ENCODE assay signal across 26 cellular contexts in genomic region chr2:235086481-235087184, GRCh38.
"Had no signal": no experiment of that assay in that cellular context is flagged by ENCODE, and none has a peak within 500 bp of the region (broad histone marks: within the 10 kb centered on the region; RNA-seq: fewer than 3 reads in every experiment).

No MANE protein-coding gene starts in this region.

- H3K36me3 Mint-ChIP-seq: activated CD4-positive, alpha-beta memory T cell treated with anti-CD3 and anti-CD28 coated beads for 36 hours; activated naive CD8-positive, alpha-beta T cell treated with anti-CD3 and anti-CD28 coated beads, Interleukin-2, amount 10 ng/mL, durations not matched to agents 7 days and 5 days; natural killer cell treated with Interleukin-12 subunit alpha and Interleukin-12 subunit beta and Interleukin-15 and Interleukin-18, amount 100 ng/mL, for 72 hours; stimulated activated effector memory CD8-positive, alpha-beta T cell treated with anti-CD3 and anti-CD28 coated beads, Interleukin-12 subunit alpha, Interleukin-12 subunit beta, amount 100 ng/mL, for 72 hours had no signal

- H3K9me3 ChIP-seq: ascending aorta, lower lobe of right lung, neutrophil, thoracic aorta had no signal

- H3K27ac ChIP-seq: ascending aorta, left lung, lower lobe of right lung, neutrophil, thoracic aorta had no signal

- H3K9me3 Mint-ChIP-seq: activated CD4-positive, alpha-beta memory T cell treated with anti-CD3 and anti-CD28 coated beads for 36 hours; activated CD4-positive, alpha-beta T cell treated with anti-CD3 and anti-CD28 coated beads, Interleukin-2, amount 10 ng/mL, durations not matched to agents 24 days and 14 days; activated T-cell treated with anti-CD3 and anti-CD28 coated beads, Interleukin-2, amount 50 U/mL, for 4 hours; activated T-helper 17 cell treated with anti-CD3 and anti-CD28 coated beads, Interleukin-2, amount 50 U/mL, for 72 hours; natural killer cell treated with Interleukin-12 subunit alpha and Interleukin-12 subunit beta and Interleukin-15 and Interleukin-18, amount 100 ng/mL, for 72 hours had no signal

- H3K27me3 ChIP-seq: ascending aorta, left lung had no signal

- H3K4me1 ChIP-seq: ascending aorta had no signal

- H3K36me3 ChIP-seq: ascending aorta, left lung, lower lobe of right lung, neutrophil, thoracic aorta had no signal

- H3K4me1 Mint-ChIP-seq: activated CD4-positive, alpha-beta T cell treated with anti-CD3 and anti-CD28 coated beads, Interleukin-2, amount 10 ng/mL, durations not matched to agents 24 days and 14 days; activated naive CD8-positive, alpha-beta T cell treated with anti-CD3 and anti-CD28 coated beads, Interleukin-2, amount 10 ng/mL, durations not matched to agents 7 days and 5 days; activated T-helper 17 cell treated with anti-CD3 and anti-CD28 coated beads, Interleukin-2, amount 50 U/mL, for 72 hours; stimulated activated effector memory CD8-positive, alpha-beta T cell treated with anti-CD3 and anti-CD28 coated beads, Interleukin-12 subunit alpha, Interleukin-12 subunit beta, amount 100 ng/mL, for 72 hours had no signal

- H3K27ac Mint-ChIP-seq: activated CD4-positive, alpha-beta memory T cell treated with anti-CD3 and anti-CD28 coated beads for 36 hours; activated CD4-positive, alpha-beta T cell treated with anti-CD3 and anti-CD28 coated beads, Interleukin-2, amount 10 ng/mL, durations not matched to agents 24 days and 14 days; activated naive CD8-positive, alpha-beta T cell treated with anti-CD3 and anti-CD28 coated beads, Interleukin-2, amount 10 ng/mL, durations not matched to agents 7 days and 5 days; activated T-helper 17 cell treated with anti-CD3 and anti-CD28 coated beads, Interleukin-2, amount 50 U/mL, for 72 hours; natural killer cell treated with Interleukin-12 subunit alpha and Interleukin-12 subunit beta and Interleukin-15 and Interleukin-18, amount 100 ng/mL, for 72 hours; progenitor cell of endocrine pancreas; stimulated activated effector memory CD8-positive, alpha-beta T cell treated with anti-CD3 and anti-CD28 coated beads, Interleukin-12 subunit alpha, Interleukin-12 subunit beta, amount 100 ng/mL, for 72 hours; stimulated activated naive CD8-positive, alpha-beta T cell treated with anti-CD3 and anti-CD28 coated beads, Interleukin-15, Interleukin-2, amounts not matched to agents 100 ng/mL and 50 ng/mL, for 24 hours had no signal

- H3K4me3 ChIP-seq: ascending aorta, left lung, lower lobe of right lung, thoracic aorta had no signal

- ATAC-seq: activated T-cell treated with anti-CD3 and anti-CD28 coated beads, Interleukin-2, amount 50 U/mL, for 4 hours; activated T-helper 17 cell treated with anti-CD3 and anti-CD28 coated beads, Interleukin-2, amount 50 U/mL, for 72 hours; esophagus mucosa; left lung; natural killer cell treated with Interleukin-12 subunit alpha and Interleukin-12 subunit beta and Interleukin-15 and Interleukin-18, amount 100 ng/mL, for 72 hours; stimulated activated effector memory CD8-positive, alpha-beta T cell treated with anti-CD3 and anti-CD28 coated beads, Interleukin-12 subunit alpha, Interleukin-12 subunit beta, amount 100 ng/mL, for 72 hours had no signal

- DNase-seq: activated CD4-positive, alpha-beta memory T cell treated with anti-CD3 and anti-CD28 coated beads for 36 hours; activated CD4-positive, alpha-beta T cell treated with anti-CD3 and anti-CD28 coated beads, Interleukin-2, amount 10 ng/mL, durations not matched to agents 24 days and 14 days; activated CD4-positive, CD25-positive, alpha-beta regulatory T cell treated with anti-CD3 and anti-CD28 coated beads, Interleukin-2, amount 50 U/mL, for 72 hours; activated CD8-positive, alpha-beta memory T cell treated with anti-CD3 and anti-CD28 coated beads, Interleukin-2, amount 50 U/mL, for 48 hours; activated naive CD8-positive, alpha-beta T cell treated with anti-CD3 and anti-CD28 coated beads, Interleukin-2, amount 10 ng/mL, durations not matched to agents 7 days and 5 days; activated T-cell treated with anti-CD3 and anti-CD28 coated beads, Interleukin-2, amount 50 U/mL, for 4 hours; central memory CD4-positive, alpha-beta T cell; foreskin melanocyte; glutamatergic neuron; left lung; lower lobe of right lung; mesendoderm; retina; small intestine; stimulated activated CD4-positive, alpha-beta T cell treated with anti-CD3 and anti-CD28 coated beads, Interleukin-4, amount 100 ng/mL, for 24 hours; T-helper 2 cell; trophoblast cell had no signal

- H3K4me3 Mint-ChIP-seq: activated CD4-positive, alpha-beta memory T cell treated with anti-CD3 and anti-CD28 coated beads for 36 hours; activated CD4-positive, alpha-beta T cell treated with anti-CD3 and anti-CD28 coated beads, Interleukin-2, amount 10 ng/mL, durations not matched to agents 24 days and 14 days; activated naive CD8-positive, alpha-beta T cell treated with anti-CD3 and anti-CD28 coated beads, Interleukin-2, amount 10 ng/mL, durations not matched to agents 7 days and 5 days; activated T-cell treated with anti-CD3 and anti-CD28 coated beads, Interleukin-2, amount 50 U/mL, for 4 hours; activated T-helper 17 cell treated with anti-CD3 and anti-CD28 coated beads, Interleukin-2, amount 50 U/mL, for 72 hours; natural killer cell treated with Interleukin-12 subunit alpha and Interleukin-12 subunit beta and Interleukin-15 and Interleukin-18, amount 100 ng/mL, for 72 hours; stimulated activated effector memory CD8-positive, alpha-beta T cell treated with anti-CD3 and anti-CD28 coated beads, Interleukin-12 subunit alpha, Interleukin-12 subunit beta, amount 100 ng/mL, for 72 hours; stimulated activated naive CD8-positive, alpha-beta T cell treated with anti-CD3 and anti-CD28 coated beads, Interleukin-15, Interleukin-2, amounts not matched to agents 100 ng/mL and 50 ng/mL, for 24 hours had no signal

- H3K27me3 Mint-ChIP-seq: activated CD4-positive, alpha-beta T cell treated with anti-CD3 and anti-CD28 coated beads, Interleukin-2, amount 10 ng/mL, durations not matched to agents 24 days and 14 days had no signal
